Comparison of ENCODE assay signal across 12 cellular contexts in the genomic region with DNA sequence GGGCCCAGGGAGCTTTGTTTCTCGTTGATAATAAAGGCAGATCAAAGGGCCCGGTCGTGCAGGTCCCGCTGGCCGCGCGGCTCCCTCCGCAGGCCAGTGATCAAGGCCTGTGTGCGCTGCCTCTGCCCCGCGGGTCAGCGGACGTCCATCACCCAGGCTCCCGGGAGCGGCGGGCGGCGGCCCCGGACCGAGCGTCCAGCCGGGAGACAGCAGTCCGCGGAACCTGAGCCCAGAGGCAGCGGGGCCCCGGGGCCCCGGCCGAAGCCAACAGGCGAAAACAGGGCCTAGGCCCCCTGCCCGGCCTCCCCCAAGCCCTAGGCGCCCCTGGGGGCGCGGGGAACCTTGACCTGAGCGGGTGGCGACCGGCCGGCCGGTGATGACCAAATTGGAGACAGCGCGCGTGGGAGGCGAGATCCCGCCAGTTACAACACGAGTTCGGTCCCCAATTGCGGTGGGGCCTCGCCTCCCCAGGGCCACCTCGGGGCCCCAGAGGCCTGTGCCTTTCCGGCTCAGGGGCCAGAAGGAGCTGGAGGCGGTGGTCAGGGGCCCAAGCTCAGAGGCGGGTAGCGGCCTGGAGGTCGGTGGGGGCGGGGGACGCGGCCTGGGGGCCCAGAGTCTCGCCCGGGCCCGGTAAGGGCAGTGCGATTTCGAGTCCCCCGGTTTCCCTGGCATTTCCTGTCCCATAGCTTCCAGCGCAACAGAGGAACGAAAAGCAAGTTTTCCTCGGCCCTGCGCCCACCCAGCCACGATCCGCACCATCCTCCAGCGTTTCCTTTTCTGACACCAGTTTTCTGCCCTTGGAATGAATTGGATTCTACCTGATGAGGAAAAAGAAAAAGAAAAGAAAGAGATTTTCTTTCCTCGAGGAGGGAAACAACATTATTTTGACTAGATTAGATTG. TPM values are rescaled to one million over a fixed set of nuclear protein-coding genes. Genes with fewer than 3 reads are reported as not detected.
DNase-seq lines count a peak whose midpoint lies in the region; ATAC-seq and TF ChIP-seq lines count a peak whose summit lies in the region.
"Had no signal": no experiment of that assay in that cellular context is flagged by ENCODE, and none has a peak within 500 bp of the region (broad histone marks: within the 10 kb centered on the region; RNA-seq: fewer than 3 reads in every experiment).

No MANE protein-coding gene starts in this region.

- H3K36me3 ChIP-seq in CD4-positive, alpha-beta memory T cell (ENCODE audit: insufficient read depth, low read length), result no peaks in the 10 kb centered on the region
- H3K36me3 ChIP-seq in naive thymus-derived CD4-positive, alpha-beta T cell (ENCODE audit: control insufficient read depth in 2 of 3, insufficient read depth in 3 of 3, low read length in 3 of 3), result no peaks in the 10 kb centered on the region
- H3K36me3 ChIP-seq: SJSA1, uterus had no signal

- H2AK5ac ChIP-seq in H9 (ENCODE audit: insufficient read length, low read length), result no peak overlapping the region

- no peak overlapping the region for H3K4ac ChIP-seq in H9 (ENCODE audit: low read depth, low read length)

- no peak overlapping the region for H4K8ac ChIP-seq in H9 (replicated peaks; ENCODE audit: insufficient read length, low read depth, low read length)

- no peak overlapping the region for H2AFZ ChIP-seq in H9 (ENCODE audit: low read length)

- no peak overlapping the region for H2BK20ac ChIP-seq in H9 (ENCODE audit: low read depth, low read length, poor library complexity, severe bottlenecking)

- no peak overlapping the region for H3K14ac ChIP-seq in H9 (ENCODE audit: insufficient read depth, low read length)

- no peak overlapping the region for H2BK120ac ChIP-seq in H9 (ENCODE audit: low read depth, low read length, poor library complexity, severe bottlenecking)

- peak overlapping the region; percentile 53 for H3K4me2 ChIP-seq in H9 (ENCODE audit: insufficient read depth, insufficient read length, low read length)

- peaks cover 0 to 35% (median 2%) of the 10 kb centered on the region in 8 donors for H3K9me3 Mint-ChIP-seq in CD4-positive, alpha-beta memory T cell
- peaks cover 0 to 8% of the 10 kb centered on the region in 2 experiments; a peak in 1 of 5 replicates for H3K9me3 Mint-ChIP-seq in H9
- peaks cover 0 to 11% (median 0%) of the 10 kb centered on the region in 11 donors for H3K9me3 Mint-ChIP-seq in naive thymus-derived CD4-positive, alpha-beta T cell

- CTCF ChIA-PET in CD4-positive, alpha-beta memory T cell (lab: Charles Lee; ENCODE audit: partially characterized antibody), result interaction anchor here (0.6 to 4.2 kb wide), 40 partner anchors 9 to 1313 kb away, joined by 3 to 114 read pairs (median 4); a partner anchor contains a TSS
- CTCF ChIA-PET in naive thymus-derived CD4-positive, alpha-beta T cell (lab: Charles Lee), result interaction anchor here (0.7 to 5.5 kb wide), 11 partner anchors 10 to 1313 kb away, joined by 3 to 58 read pairs (median 5); no protein-coding TSS in a partner anchor
- CTCF ChIA-PET in RWPE1 (lab: Yijun Ruan, JAX), result interaction anchor here (0.6 to 2.2 kb wide), 8 partner anchors 9 to 1189 kb away, joined by 3 to 8 read pairs (median 3); no protein-coding TSS in a partner anchor

- H2BK15ac ChIP-seq in H9 (ENCODE audit: low read depth, low read length), result no peak overlapping the region

- POLR2A ChIA-PET in CD4-positive, alpha-beta memory T cell (lab: Charles Lee; ENCODE audit: partially characterized antibody), result interaction anchor here (0.9 to 1.7 kb wide), 3 partner anchors 92 to 938 kb away, joined by 4 to 6 read pairs (median 4); a partner anchor contains a TSS
- POLR2A ChIA-PET in naive thymus-derived CD4-positive, alpha-beta T cell (lab: Charles Lee), result interaction anchor here (1.1 to 1.4 kb wide), 2 partner anchors 54 to 938 kb away, joined by 4 read pairs; a partner anchor contains a TSS
- POLR2A ChIA-PET in RWPE1 (lab: Yijun Ruan, JAX; ENCODE audit: low non-redundant PET), result no interaction called here

- no peak for TF ChIP-seq CTCF in H9 (conservative IDR thresholded peaks at IDR 0.05)
- TF ChIP-seq CTCF in RWPE1 (conservative IDR thresholded peaks at IDR 0.05; ENCODE audit: low read depth), result no peak

- H3K27me3 ChIP-seq in CD4-positive, alpha-beta memory T cell (ENCODE audit: insufficient read depth, low read length), result peaks cover 74% of the 10 kb centered on the region
- peaks cover 71% of the 10 kb centered on the region for H3K27me3 ChIP-seq in H9 (ENCODE audit: insufficient read depth, low read length)
- peaks cover 48 to 68% of the 10 kb centered on the region in 2 donors for H3K27me3 ChIP-seq in naive thymus-derived CD4-positive, alpha-beta T cell (ENCODE audit: control insufficient read depth in 2 of 2, insufficient read depth in 2 of 2, low read length in 2 of 2)
- H3K27me3 ChIP-seq: SJSA1 had no signal

- intact Hi-C loops in CD4-positive, alpha-beta memory T cell (cut with micrococcal nuclease), result loop anchor here (1.0 to 10.0 kb wide), 11 partner anchors 10 to 1536 kb away; a partner anchor contains a TSS
- intact Hi-C loops in naive thymus-derived CD4-positive, alpha-beta T cell (cut with micrococcal nuclease), result loop anchor here (1.0 to 10.0 kb wide), 18 partner anchors 8 to 1536 kb away; a partner anchor contains a TSS
- intact Hi-C loops in posterior vena cava (cut with DNase I), result loop anchor here (5.0 to 10.0 kb wide), 2 partner anchors 936 to 938 kb away; no protein-coding TSS in a partner anchor

- H2BK5ac ChIP-seq in H9 (ENCODE audit: insufficient read length, low read length), result no peak overlapping the region

- WGBS in H9 (ENCODE audit: extremely low coverage, insufficient read length, low lambda C conversion rate), result no CpG with 5 or more reads among the region's 70 CpGs

- H3K4me3 Mint-ChIP-seq in CD4-positive, alpha-beta memory T cell, result peak overlapping the region in 5 of 8 donors; percentile 21 to 95 (median 66)
- H3K4me3 Mint-ChIP-seq in H9, result peak overlapping the region; percentile 46 to 81
- H3K4me3 Mint-ChIP-seq in naive thymus-derived CD4-positive, alpha-beta T cell, result peak overlapping the region in 5 of 10 donors; percentile 70 to 84 (median 76)

- peak in 1 of 5 donors; percentile 35 for DNase-seq in CD4-positive, alpha-beta memory T cell
- DNase-seq in H9 (peak; percentile 61), astrocyte of the hippocampus (ENCODE audit: low read depth, low spot score) (peak; percentile 9), RWPE1 (ENCODE audit: low spot score) (no peak), NOMO-1 treated with DMSO at 0.1 percent for 48 hours (lab: John Stamatoyannopoulos, UW; ENCODE audit: unreplicated experiment) (no peak), posterior vena cava (ENCODE audit: low spot score) (no peak), HT-29 (ENCODE audit: low spot score) (no peak)
- DNase-seq in naive thymus-derived CD4-positive, alpha-beta T cell, result peak in 2 of 9 donors; percentile 10 to 31
- DNase-seq: NCI-H1417 treated with DMSO at 0.1 percent for 48 hours had no signal

- no peaks in the 10 kb centered on the region for H3K9me3 ChIP-seq in CD4-positive, alpha-beta memory T cell (ENCODE audit: control insufficient read depth in 1 of 2, low read length in 2 of 2)
- no peaks in the 10 kb centered on the region for H3K9me3 ChIP-seq in H9 (ENCODE audit: control insufficient read depth, low read depth, low read length)
- H3K9me3 ChIP-seq in naive thymus-derived CD4-positive, alpha-beta T cell (ENCODE audit: control insufficient read depth in 2 of 3, low read length in 3 of 3), result no peaks in the 10 kb centered on the region
- H3K9me3 ChIP-seq: SJSA1, uterus had no signal

- H4K5ac ChIP-seq in H9 (ENCODE audit: insufficient read length, low read depth, low read length), result no peak overlapping the region

- peak overlapping the region in 3 of 7 donors; percentile 93 to 97 (median 94) for H3K27ac Mint-ChIP-seq in CD4-positive, alpha-beta memory T cell
- H3K27ac Mint-ChIP-seq in H9, result no peak overlapping the region
- peak overlapping the region in 6 of 9 donors; percentile 31 to 93 (median 60) for H3K27ac Mint-ChIP-seq in naive thymus-derived CD4-positive, alpha-beta T cell

- no peak overlapping the region for H3K18ac ChIP-seq in H9 (ENCODE audit: insufficient read length, low read depth, low read length)

- peaks cover 64% of the 10 kb centered on the region for H3K4me1 ChIP-seq in CD4-positive, alpha-beta memory T cell (ENCODE audit: insufficient read depth, low read length)
- 0 out of 2 replicates have a peak, but pooled peaks cover 4% of the 10 kb centered on the region for H3K4me1 ChIP-seq in H9 (ENCODE audit: insufficient read depth, low read length)
- peaks cover 25 to 40% of the 10 kb centered on the region in 2 donors for H3K4me1 ChIP-seq in naive thymus-derived CD4-positive, alpha-beta T cell (ENCODE audit: control insufficient read depth in 2 of 2, insufficient read depth in 2 of 2, low read length in 2 of 2)

- H4K91ac ChIP-seq in H9 (ENCODE audit: insufficient read length, low read depth, low read length), result no peak overlapping the region

- peaks cover 50% of the 10 kb centered on the region for H3K23me2 ChIP-seq in H9 (ENCODE audit: insufficient read length, low read depth, low read length, poor library complexity, severe bottlenecking)

- no peak for ATAC-seq in naive thymus-derived CD4-positive, alpha-beta T cell

- H4K20me1 ChIP-seq in H9 (ENCODE audit: control insufficient read depth, insufficient read depth, insufficient read length), result no peaks in the 10 kb centered on the region

- H3K36me3 Mint-ChIP-seq in CD4-positive, alpha-beta memory T cell, result peaks cover 0 to 5% of the 10 kb centered on the region in 2 donors
- H3K36me3 Mint-ChIP-seq in H9 (ENCODE audit: insufficient read depth in 1 of 3, low read depth in 3 of 3), result no peaks in the 10 kb centered on the region
- H3K36me3 Mint-ChIP-seq in naive thymus-derived CD4-positive, alpha-beta T cell, result peaks cover 0 to 4% (median 0%) of the 10 kb centered on the region in 5 donors

- H3K4me1 Mint-ChIP-seq in CD4-positive, alpha-beta memory T cell, result peaks cover 18 to 49% (median 32%) of the 10 kb centered on the region in 4 donors
- H3K4me1 Mint-ChIP-seq in H9, result peaks cover 47 to 55% of the 10 kb centered on the region in 2 experiments
- peaks cover 15 to 55% (median 40%) of the 10 kb centered on the region in 7 donors for H3K4me1 Mint-ChIP-seq in naive thymus-derived CD4-positive, alpha-beta T cell

- no peak overlapping the region for H3K4me3 ChIP-seq in CD4-positive, alpha-beta memory T cell (ENCODE audit: low read length in 2 of 2)
- no peak overlapping the region for H3K4me3 ChIP-seq in naive thymus-derived CD4-positive, alpha-beta T cell (ENCODE audit: low read length)
- H3K4me3 ChIP-seq: SJSA1, uterus had no signal

- no peaks in the 10 kb centered on the region for H3K79me1 ChIP-seq in H9 (ENCODE audit: insufficient read depth, low read depth, low read length, poor library complexity, severe bottlenecking)

- H3K27ac ChIP-seq in CD4-positive, alpha-beta memory T cell (ENCODE audit: low read depth, low read length), result no peak overlapping the region
- H3K27ac ChIP-seq in H9 (ENCODE audit: insufficient read length, low read depth, low read length), result no peak overlapping the region
- H3K27ac ChIP-seq in naive thymus-derived CD4-positive, alpha-beta T cell (ENCODE audit: low read depth, low read length), result no peak overlapping the region
- H3K27ac ChIP-seq in RWPE1, result no peak overlapping the region
- H3K27ac ChIP-seq: SJSA1, uterus had no signal

- no peak overlapping the region for H3K9ac ChIP-seq in H9 (ENCODE audit: extremely low read depth, insufficient read length, low read length)

- H3K79me2 ChIP-seq in H9 (ENCODE audit: insufficient read depth, low read length), result no peaks in the 10 kb centered on the region

- peaks cover 47 to 51% of the 10 kb centered on the region in 2 donors for H3K27me3 Mint-ChIP-seq in CD4-positive, alpha-beta memory T cell
- peaks cover 97% of the 10 kb centered on the region for H3K27me3 Mint-ChIP-seq in H9 (ENCODE audit: low read depth)
- peaks cover 50 to 75% (median 70%) of the 10 kb centered on the region in 5 donors for H3K27me3 Mint-ChIP-seq in naive thymus-derived CD4-positive, alpha-beta T cell

- no peak overlapping the region for H2BK12ac ChIP-seq in H9 (ENCODE audit: insufficient read length, low read depth, low read length)

- no peak overlapping the region for H3K23ac ChIP-seq in H9 (ENCODE audit: insufficient read length, low read depth, low read length)

- H3T11ph ChIP-seq in H9 (ENCODE audit: low read length), result no peak overlapping the region

- no peak overlapping the region for H3K56ac ChIP-seq in H9 (ENCODE audit: insufficient read length, low read depth, low read length)

RNA-seq across cellular contexts. Expression of a gene that starts 5.9 kb away (rescaled TPM):
- not detected for total RNA-seq in CD4-positive, alpha-beta memory T cell
- not detected for polyA plus RNA-seq in CD4-positive, alpha-beta memory T cell
- total RNA-seq in H9 (2021) (not detected in 2 replicates), posterior vena cava (not detected)
- total RNA-seq in naive thymus-derived CD4-positive, alpha-beta T cell, result not detected
- polyA plus RNA-seq in naive thymus-derived CD4-positive, alpha-beta T cell, result not detected
- total RNA-seq in HT-29 (2014; rRNA removed; shearing (Covaris generic)), result not detected in 2 replicates
- total RNA-seq: esophagus mucosa, uterus had no signal

RNA-seq across cellular contexts. Expression of a gene that starts 54.9 kb away (rescaled TPM):
- 10 to 100 TPM; 14.7 to 15.2 TPM for total RNA-seq in CD4-positive, alpha-beta memory T cell
- 10 to 100 TPM; 10.8 to 11.7 TPM for polyA plus RNA-seq in CD4-positive, alpha-beta memory T cell
- total RNA-seq in H9 (2021) (8.7 and 9.9 TPM in 2 replicates), posterior vena cava (10 to 100 TPM; 19.3 to 21.8 TPM)
- 10 to 100 TPM; 12.3 to 22.1 (median 16.4) TPM for total RNA-seq in naive thymus-derived CD4-positive, alpha-beta T cell
- 10 to 100 TPM; 14.0 to 15.4 TPM for polyA plus RNA-seq in naive thymus-derived CD4-positive, alpha-beta T cell
- 3.2 and 12.0 TPM in 2 replicates for total RNA-seq in HT-29 (2014; rRNA removed; shearing (Covaris generic))

Comparison
In these comparisons a context has a peak if more than half of its experiments do, and no peak if none do; other contexts are left out.
1. DNase-seq: peak in H9 (single experiment) and astrocyte of the hippocampus (single experiment); none in RWPE1 (single experiment), NOMO-1 treated with DMSO at 0.1 percent for 48 hours (single experiment), posterior vena cava (single experiment) and HT-29 (single experiment).
2. H3K27ac Mint-ChIP-seq: peak in naive thymus-derived CD4-positive, alpha-beta T cell (6 of 9); none in H9 (0 of 3).